In the genomic region with DNA sequence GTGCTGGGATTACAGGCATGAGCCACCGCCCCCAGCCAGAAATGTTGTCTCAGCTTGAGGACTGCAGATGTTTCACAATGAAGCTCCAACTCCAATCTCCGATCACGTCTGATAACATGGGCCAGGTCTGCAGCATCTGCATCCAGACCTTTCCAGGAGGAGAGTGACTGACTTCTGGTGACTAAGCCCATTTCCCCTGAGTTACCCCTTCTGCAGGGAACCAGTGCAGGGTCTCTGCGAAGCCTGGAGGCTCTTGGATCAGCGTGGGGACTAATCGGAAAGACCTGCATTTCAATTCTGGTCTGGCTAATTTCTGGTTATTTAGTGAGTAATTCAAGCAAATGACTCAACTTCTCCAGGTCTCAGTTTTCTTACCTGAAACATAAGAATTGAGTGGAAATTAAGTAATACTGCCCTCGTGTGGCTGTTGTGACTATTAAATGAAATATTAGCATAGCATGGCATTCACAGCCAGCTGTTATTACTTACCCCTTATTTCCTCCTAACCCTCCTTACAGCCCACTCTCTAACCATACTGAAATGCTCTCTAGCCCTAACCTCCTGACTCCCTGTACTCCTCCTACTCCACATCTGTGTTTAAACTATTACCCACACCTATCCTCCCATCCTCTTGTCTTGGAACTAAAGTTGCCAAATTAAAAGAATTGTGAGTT, we compare ENCODE assay signal across 8 cellular contexts. TPM values are rescaled to one million over a fixed set of nuclear protein-coding genes. Genes with fewer than 3 reads are reported as not detected.
A peak's percentile ranks its signal among the peaks of the same experiment; 100 is the strongest.
DNase-seq lines count a peak whose midpoint lies in the region; TF ChIP-seq lines count a peak whose summit lies in the region.

No MANE protein-coding gene starts in this region.

- DNase-seq in EH (ENCODE audit: low read depth) (peak; percentile 57), HEK293T (ENCODE audit: extremely low spot score) (peak; percentile 32), NCI-H748 (lab: John Stamatoyannopoulos, UW; ENCODE audit: unreplicated experiment) (peak; percentile 58), erythroblast (lab: John Stamatoyannopoulos, UW) (peak; percentile 65 to 77), GOT3 (lab: John Stamatoyannopoulos, UW) (no peak)
- DNase-seq in activated CD8-positive, alpha-beta memory T cell treated with anti-CD3 and anti-CD28 coated beads for 24 hours: peak; percentile 84
- DNase-seq in effector CD8-positive, alpha-beta T cell (lab: John Stamatoyannopoulos, UW): no peak

- no peaks in the 10 kb centered on the region for H3K79me2 ChIP-seq in neural cell (replicated peaks; ENCODE audit: insufficient read depth, low read length)

- H3K36me3 ChIP-seq in neural cell (ENCODE audit: insufficient read depth, low read length): no peaks in the 10 kb centered on the region

- H2AFZ ChIP-seq in neural cell (ENCODE audit: low read depth, low read length): no peak overlapping the region

- H3K9ac ChIP-seq in neural cell (ENCODE audit: low read length): no peak overlapping the region

- no peaks in the 10 kb centered on the region for H3K9me3 ChIP-seq in neural cell (ENCODE audit: low read length)

- TF ChIP-seq CTCF in neural cell (IDR thresholded peaks at IDR 0.05; ENCODE audit: poor library complexity, severe bottlenecking): peak; percentile 64

- no peak overlapping the region for H3K27ac ChIP-seq in neural cell (ENCODE audit: low read length)

- H3F3A ChIP-seq in neural cell (ENCODE audit: insufficient read depth, low read length, poor library complexity, severe bottlenecking): no peaks in the 10 kb centered on the region

- no peak overlapping the region for H3K4me2 ChIP-seq in neural cell (ENCODE audit: low read length)

- peak; percentile 62 for TF ChIP-seq RAD21 in neural cell (conservative IDR thresholded peaks at IDR 0.05)

- no peak overlapping the region for H3K4me3 ChIP-seq in neural cell (ENCODE audit: low read length)

- TF ChIP-seq EP300 in neural cell (conservative IDR thresholded peaks at IDR 0.05; ENCODE audit: poor library complexity, severe bottlenecking): no peak

- TF ChIP-seq POLR2A in erythroblast (IDR thresholded peaks at IDR 0.05; ENCODE audit: low read length): no peak

- no peaks in the 10 kb centered on the region for H3K27me3 ChIP-seq in neural cell (ENCODE audit: insufficient read depth, low read depth, low read length)

- POLR2A ChIA-PET in HEK293T (lab: Yijun Ruan, JAX): interaction anchor here (2.3 to 3.8 kb wide), 2 partner anchors 10 to 94 kb away, joined by 8 to 33 read pairs; partner anchors contain the start of gene NDFIP1

- H4K20me1 ChIP-seq in neural cell (ENCODE audit: insufficient read depth): no peaks in the 10 kb centered on the region

- CTCF ChIA-PET in HEK293T (lab: Yijun Ruan, JAX): interaction anchor here (1.3 to 4.4 kb wide), 3 partner anchors 9 to 129 kb away, joined by 4 to 57 read pairs (median 5); partner anchors contain the start of gene RNF14

- H3K9me2 ChIP-seq in neural cell (ENCODE audit: insufficient read depth, low read length): no peaks in the 10 kb centered on the region

TF ChIP-seq in HEK293T, 16 proteins besides CTCF, POLR2A, EP300 and RAD21:
- TF ChIP-seq ELF4 (IDR thresholded peaks at IDR 0.05) (no peak), HDGF (IDR thresholded peaks at IDR 0.05; ENCODE audit: borderline replicate concordance) (no peak), L3MBTL2 (conservative IDR thresholded peaks at IDR 0.05) (no peak), BHLHE40 (IDR thresholded peaks at IDR 0.05; ENCODE audit: borderline replicate concordance) (no peak), NFRKB (IDR thresholded peaks at IDR 0.05) (no peak), FOXA1 (IDR thresholded peaks at IDR 0.05) (no peak), ARNT (IDR thresholded peaks at IDR 0.05) (no peak), ZNF384 (IDR thresholded peaks at IDR 0.05) (no peak), SUZ12 (IDR thresholded peaks at IDR 0.05) (no peak), SP1 (IDR thresholded peaks at IDR 0.05) (no peak)
- TF ChIP-seq, protein P1, sequence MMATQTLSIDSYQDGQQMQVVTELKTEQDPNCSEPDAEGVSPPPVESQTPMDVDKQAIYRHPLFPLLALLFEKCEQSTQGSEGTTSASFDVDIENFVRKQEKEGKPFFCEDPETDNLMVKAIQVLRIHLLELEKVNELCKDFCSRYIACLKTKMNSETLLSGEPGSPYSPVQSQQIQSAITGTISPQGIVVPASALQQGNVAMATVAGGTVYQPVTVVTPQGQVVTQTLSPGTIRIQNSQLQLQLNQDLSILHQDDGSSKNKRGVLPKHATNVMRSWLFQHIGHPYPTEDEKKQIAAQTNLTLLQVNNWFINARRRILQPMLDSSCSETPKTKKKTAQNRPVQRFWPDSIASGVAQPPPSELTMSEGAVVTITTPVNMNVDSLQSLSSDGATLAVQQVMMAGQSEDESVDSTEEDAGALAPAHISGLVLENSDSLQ (IDR thresholded peaks at IDR 0.05): no peak

TF ChIP-seq in neural cell, 6 proteins besides CTCF, POLR2A, EP300 and RAD21:
- TF ChIP-seq MXI1 (conservative IDR thresholded peaks at IDR 0.05; ENCODE audit: poor library complexity, severe bottlenecking) (no peak), TAF1 (IDR thresholded peaks at IDR 0.05; ENCODE audit: low read depth) (no peak), SMC3 (conservative IDR thresholded peaks at IDR 0.05; ENCODE audit: poor library complexity) (peak; percentile 74), POLR2AphosphoS5 (IDR thresholded peaks at IDR 0.05) (no peak), REST (IDR thresholded peaks at IDR 0.05; ENCODE audit: borderline replicate concordance) (no peak), EZH2 (IDR thresholded peaks at IDR 0.05; ENCODE audit: borderline replicate concordance, insufficient read depth, low read length, poor library complexity, severe bottlenecking) (no peak)

RNA-seq across cellular contexts. Expression of gene GNPDA1, which starts 2.2 kb away (rescaled TPM):
- 28.9 and 32.2 TPM in 2 replicates for polyA plus RNA-seq in neural cell
- polyA minus RNA-seq in neural cell: 21.2 and 29.9 TPM in 2 replicates

RNA-seq across cellular contexts. Expression of gene RNF14, which starts 46.1 kb away (rescaled TPM):
- polyA plus RNA-seq in neural cell: 82.1 and 108 TPM in 2 replicates
- 83.3 and 93.9 TPM in 2 replicates for polyA minus RNA-seq in neural cell

RNA-seq across cellular contexts. Expression of gene PCDH12, which starts 57.0 kb away (rescaled TPM):
- polyA plus RNA-seq in neural cell: not detected in 2 replicates
- polyA minus RNA-seq in neural cell: not detected in 2 replicates

Comparison
In these comparisons a context has a peak if more than half of its experiments do, and no peak if none do; other contexts are left out.
1. DNase-seq: peak in EH (single experiment), HEK293T (single experiment), NCI-H748 (single experiment), activated CD8-positive, alpha-beta memory T cell treated with anti-CD3 and anti-CD28 coated beads for 24 hours (single experiment) and erythroblast (2 of 2); none in GOT3 (single experiment) and effector CD8-positive, alpha-beta T cell (single experiment).